ENCODE assay signal across 34 cellular contexts in genomic region chr12:82801951-82802610, GRCh38.
"Had no signal": no experiment of that assay in that cellular context is flagged by ENCODE, and none has a peak within 500 bp of the region (broad histone marks: within the 10 kb centered on the region; RNA-seq: fewer than 3 reads in every experiment).

No MANE protein-coding gene starts in this region.

- H3K9me3 ChIP-seq: adrenal gland, body of pancreas, breast epithelium had no signal

- H3K27ac Mint-ChIP-seq: activated B cell treated with CpG ODN at 0.5 μM for 24 hours; activated CD4-positive, alpha-beta memory T cell treated with anti-CD3 and anti-CD28 coated beads for 36 hours; activated CD4-positive, alpha-beta T cell treated with anti-CD3 and anti-CD28 coated beads, Interleukin-2, amount 10 ng/mL, durations not matched to agents 24 days and 14 days; activated CD8-positive, alpha-beta T cell treated with anti-CD3 and anti-CD28 coated beads for 36 hours; activated naive CD4-positive, alpha-beta T cell treated with anti-CD3 and anti-CD28 coated beads for 36 hours; activated naive CD8-positive, alpha-beta T cell treated with anti-CD3 and anti-CD28 coated beads for 36 hours; activated T-cell treated with anti-CD3 and anti-CD28 coated beads, Interleukin-2, amount 50 U/mL, for 72 hours; activated T-helper 1 cell treated with anti-CD3 and anti-CD28 coated beads, Interleukin-12 subunit alpha, Interleukin-12 subunit beta, Interleukin-2, Interleukin-4 antibody, amounts not matched to agents 30 ng/mL and 10 ng/mL and 1 ng/mL, durations not matched to agents 14 hours and 24 hours and 36 hours; activated T-helper 17 cell treated with anti-CD3 and anti-CD28 coated beads, Interleukin-2, amount 50 U/mL, for 72 hours; T-cell; T-helper 17 cell had no signal

- ATAC-seq: activated CD8-positive, alpha-beta T cell treated with anti-CD3 and anti-CD28 coated beads for 36 hours; activated naive CD4-positive, alpha-beta T cell treated with anti-CD3 and anti-CD28 coated beads, Interleukin-2, amount 50 U/mL, for 72 hours; activated T-cell treated with anti-CD3 and anti-CD28 coated beads, Interleukin-2, amount 50 U/mL, for 4 hours; activated T-cell treated with anti-CD3 and anti-CD28 coated beads, Interleukin-2, amount 50 U/mL, for 72 hours; activated T-helper 17 cell treated with anti-CD3 and anti-CD28 coated beads, Interleukin-2, amount 50 U/mL, for 72 hours; body of pancreas; T-cell; T-helper 17 cell had no signal

- H3K4me1 Mint-ChIP-seq: activated B cell treated with CpG ODN at 0.5 μM for 24 hours; activated CD4-positive, alpha-beta T cell treated with anti-CD3 and anti-CD28 coated beads, Interleukin-2, amount 10 ng/mL, durations not matched to agents 24 days and 14 days; activated naive CD8-positive, alpha-beta T cell treated with anti-CD3 and anti-CD28 coated beads for 36 hours; T-cell; T-helper 17 cell had no signal

- FAIRE-seq: astrocyte, TTC549 had no signal

- H3K27me3 Mint-ChIP-seq: activated B cell treated with CpG ODN at 0.5 μM for 24 hours; activated CD4-positive, alpha-beta memory T cell treated with anti-CD3 and anti-CD28 coated beads for 36 hours; activated CD8-positive, alpha-beta T cell treated with anti-CD3 and anti-CD28 coated beads for 36 hours; activated naive CD8-positive, alpha-beta T cell treated with anti-CD3 and anti-CD28 coated beads for 36 hours; activated T-helper 17 cell treated with anti-CD3 and anti-CD28 coated beads, Interleukin-2, amount 50 U/mL, for 72 hours; T-cell; T-helper 17 cell had no signal

- H3K4me3 Mint-ChIP-seq: activated B cell treated with CpG ODN at 0.5 μM for 24 hours; activated CD4-positive, alpha-beta memory T cell treated with anti-CD3 and anti-CD28 coated beads for 36 hours; activated CD4-positive, alpha-beta T cell treated with anti-CD3 and anti-CD28 coated beads, Interleukin-2, amount 10 ng/mL, durations not matched to agents 24 days and 14 days; activated CD8-positive, alpha-beta T cell treated with anti-CD3 and anti-CD28 coated beads for 36 hours; activated naive CD4-positive, alpha-beta T cell treated with anti-CD3 and anti-CD28 coated beads for 36 hours; activated naive CD8-positive, alpha-beta T cell treated with anti-CD3 and anti-CD28 coated beads for 36 hours; activated T-cell treated with anti-CD3 and anti-CD28 coated beads, Interleukin-2, amount 50 U/mL, for 4 hours; activated T-cell treated with anti-CD3 and anti-CD28 coated beads, Interleukin-2, amount 50 U/mL, for 72 hours; activated T-helper 1 cell treated with anti-CD3 and anti-CD28 coated beads, Interleukin-12 subunit alpha, Interleukin-12 subunit beta, Interleukin-2, Interleukin-4 antibody, amounts not matched to agents 30 ng/mL and 10 ng/mL and 1 ng/mL, durations not matched to agents 14 hours and 24 hours and 36 hours; activated T-helper 17 cell treated with anti-CD3 and anti-CD28 coated beads, Interleukin-2, amount 50 U/mL, for 72 hours; T-cell; T-helper 17 cell had no signal

- H3K9me3 Mint-ChIP-seq: activated CD4-positive, alpha-beta memory T cell treated with anti-CD3 and anti-CD28 coated beads for 36 hours; activated CD4-positive, alpha-beta T cell treated with anti-CD3 and anti-CD28 coated beads, Interleukin-2, amount 10 ng/mL, durations not matched to agents 24 days and 14 days; activated CD8-positive, alpha-beta T cell treated with anti-CD3 and anti-CD28 coated beads for 36 hours; activated naive CD4-positive, alpha-beta T cell treated with anti-CD3 and anti-CD28 coated beads for 36 hours; activated naive CD4-positive, alpha-beta T cell treated with anti-CD3 and anti-CD28 coated beads, Interleukin-2, amount 50 U/mL, for 72 hours; activated naive CD8-positive, alpha-beta T cell treated with anti-CD3 and anti-CD28 coated beads for 36 hours; activated T-cell treated with anti-CD3 and anti-CD28 coated beads, Interleukin-2, amount 50 U/mL, for 4 hours; activated T-helper 1 cell treated with anti-CD3 and anti-CD28 coated beads, Interleukin-12 subunit alpha, Interleukin-12 subunit beta, Interleukin-2, Interleukin-4 antibody, amounts not matched to agents 30 ng/mL and 10 ng/mL and 1 ng/mL, durations not matched to agents 14 hours and 24 hours and 36 hours; activated T-helper 17 cell treated with anti-CD3 and anti-CD28 coated beads, Interleukin-2, amount 50 U/mL, for 72 hours; T-cell had no signal

- H3K36me3 Mint-ChIP-seq: activated naive CD8-positive, alpha-beta T cell treated with anti-CD3 and anti-CD28 coated beads for 36 hours had no signal

- H3K36me3 ChIP-seq: adrenal gland, brain microvascular endothelial cell, breast epithelium had no signal

- H3K4me1 ChIP-seq: adrenal gland, breast epithelium had no signal

- H3K4me3 ChIP-seq: adrenal gland, body of pancreas, breast epithelium had no signal

- DNase-seq: activated B cell treated with CpG ODN at 0.5 μM for 24 hours; activated CD4-positive, alpha-beta memory T cell treated with anti-CD3 and anti-CD28 coated beads for 36 hours; activated CD4-positive, alpha-beta T cell treated with anti-CD3 and anti-CD28 coated beads for 4 hours; activated CD4-positive, alpha-beta T cell treated with anti-CD3 and anti-CD28 coated beads, Interleukin-2, amount 10 ng/mL, durations not matched to agents 24 days and 14 days; activated CD4-positive, alpha-beta T cell treated with anti-CD3 and anti-CD28 coated beads, Interleukin-2, amount 50 U/mL, for 1 hour; activated CD4-positive, alpha-beta T cell treated with anti-CD3 and anti-CD28 coated beads, Interleukin-2, amount 50 U/mL, for 4 hours; activated CD4-positive, CD25-positive, alpha-beta regulatory T cell treated with anti-CD3 and anti-CD28 coated beads, Interleukin-2, amount 50 U/mL, for 72 hours; activated CD8-positive, alpha-beta memory T cell treated with anti-CD3 and anti-CD28 coated beads, Interleukin-2, amount 50 U/mL, for 4 hours; activated CD8-positive, alpha-beta T cell treated with anti-CD3 and anti-CD28 coated beads for 36 hours; activated effector memory CD4-positive, alpha-beta T cell treated with anti-CD3 and anti-CD28 coated beads, Interleukin-2, amount 50 U/mL, for 16 hours; activated gamma-delta T cell treated with Interleukin-2 at 50 U/mL for 16 hours; activated naive CD4-positive, alpha-beta T cell; activated naive CD4-positive, alpha-beta T cell treated with anti-CD3 and anti-CD28 coated beads for 36 hours; activated naive CD4-positive, alpha-beta T cell treated with anti-CD3 and anti-CD28 coated beads, Interleukin-2, amount 50 U/mL, for 16 hours; activated naive CD8-positive, alpha-beta T cell treated with anti-CD3 and anti-CD28 coated beads for 36 hours; activated T-cell treated with anti-CD3 and anti-CD28 coated beads for 4 hours; activated T-cell treated with anti-CD3 and anti-CD28 coated beads, Interleukin-2, amount 50 U/mL, for 1 hour; activated T-cell treated with anti-CD3 and anti-CD28 coated beads, Interleukin-2, amount 50 U/mL, for 4 hours; activated T-cell treated with anti-CD3 and anti-CD28 coated beads, Interleukin-2, amount 50 U/mL, for 72 hours; adrenal gland; amniotic stem cell; body of pancreas; brain microvascular endothelial cell; central memory CD4-positive, alpha-beta T cell; T-cell; T-helper 17 cell; T-helper 9 cell had no signal

- H3K27ac ChIP-seq: adrenal gland, body of pancreas, brain microvascular endothelial cell, breast epithelium, VCaP had no signal

- H3K27me3 ChIP-seq: adrenal gland, body of pancreas, brain microvascular endothelial cell, breast epithelium had no signal
